16 cellular contexts compared by ENCODE assay signal in the genomic region with DNA sequence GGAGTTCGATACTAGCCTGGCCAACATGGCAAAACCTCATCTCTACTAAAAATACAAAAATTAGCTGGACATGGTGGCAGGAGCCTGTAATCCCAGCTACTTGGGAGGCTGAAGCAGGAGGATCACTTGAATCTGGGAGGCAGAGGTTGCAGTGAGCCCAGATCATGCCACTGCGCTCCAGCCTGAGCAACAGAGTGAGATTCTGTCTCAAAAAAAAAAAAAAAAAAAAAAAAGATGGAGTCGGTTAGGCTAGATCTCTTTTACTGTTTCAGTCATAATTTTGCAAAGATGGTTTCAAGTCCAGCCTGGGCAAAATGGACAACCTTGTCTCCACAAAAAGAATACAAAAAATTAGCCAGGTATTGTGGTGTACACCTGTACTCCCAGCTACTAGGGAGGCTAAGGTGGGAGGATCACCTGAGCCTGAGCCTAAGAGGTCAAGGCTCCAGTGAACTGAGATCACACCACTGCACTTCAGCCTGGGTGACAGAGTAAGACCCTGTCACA. TPM values are rescaled to one million over a fixed set of nuclear protein-coding genes. Genes with fewer than 3 reads are reported as not detected.
"Had no signal": no experiment of that assay in that cellular context is flagged by ENCODE, and none has a peak within 500 bp of the region (broad histone marks: within the 10 kb centered on the region; RNA-seq: fewer than 3 reads in every experiment).

No MANE protein-coding gene starts in this region.

RNA-seq across cellular contexts. Expression of a gene that starts 7.2 kb away (rescaled TPM):
- total RNA-seq: neural crest cell, omental fat pad, osteocyte, pancreas, posterior vena cava, prostate gland, pulmonary artery endothelial cell, right atrium auricular region, sciatic nerve, smooth muscle cell, suprapubic skin, testis, transverse colon, upper lobe of right lung, urinary bladder, uterus had no signal
- polyA plus RNA-seq: pancreas, smooth muscle cell, urinary bladder had no signal

RNA-seq across cellular contexts. Expression of a gene that starts 42.4 kb away (rescaled TPM):
- total RNA-seq: osteocyte, pulmonary artery endothelial cell, smooth muscle cell had no signal
- polyA plus RNA-seq: smooth muscle cell had no signal
